ENCODE assay signal across 8 cellular contexts in genomic region chr1:198167436-198167934, GRCh38. TPM values are rescaled to one million over a fixed set of nuclear protein-coding genes. Genes with fewer than 3 reads are reported as not detected.
DNase-seq lines count a peak whose midpoint lies in the region; ATAC-seq and TF ChIP-seq lines count a peak whose summit lies in the region.

No MANE protein-coding gene starts in this region.

- DNase-seq in activated CD4-positive, alpha-beta T cell treated with anti-CD3 and anti-CD28 coated beads for 4 hours, result peak; percentile 50 to 59
- no peak for DNase-seq in activated CD4-positive, alpha-beta T cell treated with anti-CD3 and anti-CD28 coated beads, Interleukin-2, amount 50 U/mL, for 48 hours
- DNase-seq in RWPE1 (ENCODE audit: low spot score), result peak; percentile 41
- DNase-seq in NCI-H69 (lab: John Stamatoyannopoulos, UW), result no peak
- no peak for DNase-seq in GM03348 (ENCODE audit: low spot score)
- DNase-seq in NCI-H1105 treated with DMSO at 0.1 percent for 48 hours (lab: John Stamatoyannopoulos, UW), result no peak

- TF ChIP-seq CTCF in RWPE1 (conservative IDR thresholded peaks at IDR 0.05; ENCODE audit: low read depth), result no peak

- ATAC-seq in HG02852 (IDR thresholded peaks at IDR 0.05; ENCODE audit: unreplicated experiment), result peak; percentile 45
- peak; percentile 60 for ATAC-seq in esophagus mucosa

- POLR2A ChIA-PET in RWPE1 (lab: Yijun Ruan, JAX; ENCODE audit: low non-redundant PET), result no interaction called here

- no peak overlapping the region for H3K27ac ChIP-seq in RWPE1

- CTCF ChIA-PET in RWPE1 (lab: Yijun Ruan, JAX), result interaction anchor here (0.6 to 1.0 kb wide), 2 partner anchors 290 to 528 kb away, joined by 3 read pairs; no protein-coding TSS in a partner anchor

RNA-seq across cellular contexts. Expression of gene NEK7, which starts 10.7 kb away (rescaled TPM):
- total RNA-seq in esophagus mucosa, result 29.9 TPM

Comparison
In these comparisons a context has a peak if more than half of its experiments do, and no peak if none do; other contexts are left out.
1. DNase-seq: peak in activated CD4-positive, alpha-beta T cell treated with anti-CD3 and anti-CD28 coated beads for 4 hours (2 of 2) and RWPE1 (single experiment); none in activated CD4-positive, alpha-beta T cell treated with anti-CD3 and anti-CD28 coated beads, Interleukin-2, amount 50 U/mL, for 48 hours (0 of 2), NCI-H69 (single experiment), GM03348 (single experiment) and NCI-H1105 treated with DMSO at 0.1 percent for 48 hours (single experiment).